In the genomic region with DNA sequence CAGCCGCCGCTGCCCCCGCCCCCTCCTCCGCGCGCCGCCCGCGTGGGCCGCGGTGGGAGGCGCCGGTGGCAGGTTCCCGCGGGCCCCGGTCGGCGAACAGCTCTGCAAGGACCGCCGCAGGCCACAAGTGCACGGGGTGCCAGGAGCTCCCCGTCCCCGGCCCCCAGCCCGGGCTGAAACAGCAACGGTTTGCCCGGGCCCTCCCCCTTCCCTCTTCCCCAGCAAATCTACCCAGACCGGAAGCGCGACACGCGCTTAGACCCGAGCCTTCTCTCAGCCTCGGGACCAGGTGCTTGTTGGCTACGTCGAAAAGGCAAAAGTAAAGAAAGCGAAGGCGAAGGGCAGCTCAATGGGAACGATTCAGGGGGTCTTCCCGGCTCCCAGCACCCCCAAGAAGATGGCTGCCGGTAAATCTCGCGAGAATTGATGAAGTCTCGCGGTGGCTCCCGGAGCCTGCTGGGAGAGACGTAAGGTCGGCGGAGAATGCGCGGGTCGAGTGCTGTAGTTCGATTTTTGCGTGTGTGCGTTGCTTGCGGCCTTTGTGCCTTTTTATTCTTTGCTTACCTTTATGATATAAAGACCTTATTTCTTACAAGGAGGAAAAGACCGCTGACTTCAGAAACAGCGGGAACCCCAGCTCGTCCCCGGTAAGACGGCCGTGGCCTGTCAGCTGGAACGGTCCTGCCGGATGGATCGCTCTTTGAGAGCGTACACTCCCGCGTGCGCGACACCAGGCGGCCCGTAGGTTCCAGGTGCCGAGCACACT, we compare ENCODE assay signal across 8 cellular contexts. TPM values are rescaled to one million over a fixed set of nuclear protein-coding genes. Genes with fewer than 3 reads are reported as not detected.
A peak's percentile ranks its signal among the peaks of the same experiment; 100 is the strongest.
DNase-seq lines count a peak whose midpoint lies in the region; ATAC-seq, FAIRE-seq and TF ChIP-seq lines count a peak whose summit lies in the region.

A gene with protein sequence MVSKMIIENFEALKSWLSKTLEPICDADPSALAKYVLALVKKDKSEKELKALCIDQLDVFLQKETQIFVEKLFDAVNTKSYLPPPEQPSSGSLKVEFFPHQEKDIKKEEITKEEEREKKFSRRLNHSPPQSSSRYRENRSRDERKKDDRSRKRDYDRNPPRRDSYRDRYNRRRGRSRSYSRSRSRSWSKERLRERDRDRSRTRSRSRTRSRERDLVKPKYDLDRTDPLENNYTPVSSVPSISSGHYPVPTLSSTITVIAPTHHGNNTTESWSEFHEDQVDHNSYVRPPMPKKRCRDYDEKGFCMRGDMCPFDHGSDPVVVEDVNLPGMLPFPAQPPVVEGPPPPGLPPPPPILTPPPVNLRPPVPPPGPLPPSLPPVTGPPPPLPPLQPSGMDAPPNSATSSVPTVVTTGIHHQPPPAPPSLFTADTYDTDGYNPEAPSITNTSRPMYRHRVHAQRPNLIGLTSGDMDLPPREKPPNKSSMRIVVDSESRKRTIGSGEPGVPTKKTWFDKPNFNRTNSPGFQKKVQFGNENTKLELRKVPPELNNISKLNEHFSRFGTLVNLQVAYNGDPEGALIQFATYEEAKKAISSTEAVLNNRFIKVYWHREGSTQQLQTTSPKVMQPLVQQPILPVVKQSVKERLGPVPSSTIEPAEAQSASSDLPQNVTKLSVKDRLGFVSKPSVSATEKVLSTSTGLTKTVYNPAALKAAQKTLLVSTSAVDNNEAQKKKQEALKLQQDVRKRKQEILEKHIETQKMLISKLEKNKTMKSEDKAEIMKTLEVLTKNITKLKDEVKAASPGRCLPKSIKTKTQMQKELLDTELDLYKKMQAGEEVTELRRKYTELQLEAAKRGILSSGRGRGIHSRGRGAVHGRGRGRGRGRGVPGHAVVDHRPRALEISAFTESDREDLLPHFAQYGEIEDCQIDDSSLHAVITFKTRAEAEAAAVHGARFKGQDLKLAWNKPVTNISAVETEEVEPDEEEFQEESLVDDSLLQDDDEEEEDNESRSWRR (minus strand): TSS at position 425 of the 766 bp plus-strand sequence. CDS start 481 bp downstream, outside the sequence.

- intact Hi-C loops in adrenal gland (cut with DNase I) (no loop called here), left cardiac atrium (cut with DNase I) (no loop called here)

- H3K9me3 Mint-ChIP-seq in progenitor cell of endocrine pancreas (ENCODE audit: low read depth): no peaks in the 10 kb centered on the region

- H3K27me3 Mint-ChIP-seq in progenitor cell of endocrine pancreas: no peaks in the 10 kb centered on the region

- H3K4me1 ChIP-seq in adrenal gland (replicated peaks in 1 of 2): peaks cover 42 to 48% of the 10 kb centered on the region in 2 donors

- 0 to 1% (median 1%) methylated on average over 34 to 72 of the region's 72 CpGs for WGBS in adrenal gland, 4 donors

- H3K36me3 ChIP-seq in adrenal gland (replicated peaks in 1 of 2): no peaks in the 10 kb centered on the region

- ATAC-seq in HG02840 (IDR thresholded peaks at IDR 0.05; ENCODE audit: low FRiP score, unreplicated experiment) (peak; percentile 78), left cardiac atrium (peak; percentile 94 to 96)

- TF ChIP-seq POLR2A in GM12891 (IDR thresholded peaks at IDR 0.05; ENCODE audit: low read depth, low read length) (peak; percentile 93), adrenal gland (IDR thresholded peaks at IDR 0.05) (peak in 1 of 2 donors; percentile 48)

- peak in 1 of 6 experiments; percentile 38 for TF ChIP-seq CTCF in adrenal gland (IDR thresholded peaks at IDR 0.05)
- TF ChIP-seq CTCF in progenitor cell of endocrine pancreas (IDR thresholded peaks at IDR 0.05; ENCODE audit: unreplicated experiment): no peak

- H3K27ac ChIP-seq in adrenal gland: peak within 1 kb of the TSS; percentile 90 to 95 (median 91)

- H3K9me3 ChIP-seq in adrenal gland (replicated peaks in 1 of 3): no peaks in the 10 kb centered on the region

- peak within 1 kb of the TSS; percentile 99 for H3K27ac Mint-ChIP-seq in progenitor cell of endocrine pancreas

- FAIRE-seq in GM12891 (lab: Jason Lieb, UNC): peak; percentile 96

- H3K4me3 ChIP-seq in adrenal gland: peak within 1 kb of the TSS; percentile 49 to 90 (median 66)

- H3K36me3 Mint-ChIP-seq in progenitor cell of endocrine pancreas (ENCODE audit: insufficient read depth): peaks cover under 1% of the 10 kb centered on the region

- DNase-seq in GM12891 (ENCODE audit: insufficient read length, low spot score) (peak; percentile 70), NCI-H1436 treated with DMSO at 0.1 percent for 48 hours (lab: John Stamatoyannopoulos, UW) (peak; percentile 60), T-helper 1 cell (peak; percentile 84 to 95 (median 90)), adrenal gland (peak; percentile 92 to 97 (median 96)), left cardiac atrium (peak; percentile 94), progenitor cell of endocrine pancreas (ENCODE audit: low spot score, unreplicated experiment) (peak; percentile 91), ureter (ENCODE audit: low spot score) (peak; percentile 96)

- no peaks in the 10 kb centered on the region for H3K27me3 ChIP-seq in adrenal gland

- peak within 1 kb of the TSS; percentile 92 for H3K4me3 Mint-ChIP-seq in progenitor cell of endocrine pancreas (ENCODE audit: low read depth)

- H3K4me1 Mint-ChIP-seq in progenitor cell of endocrine pancreas (ENCODE audit: low read depth): peaks cover 36% of the 10 kb centered on the region

TF ChIP-seq in GM12891, 5 proteins besides CTCF, POLR2A, EP300 and RAD21:
- TF ChIP-seq PAX5 (IDR thresholded peaks at IDR 0.05; ENCODE audit: insufficient read depth, low read length, severe bottlenecking) (peak; percentile 49), TAF1 (IDR thresholded peaks at IDR 0.05; ENCODE audit: low read depth, low read length) (peak; percentile 92), SPI1 (IDR thresholded peaks at IDR 0.05; ENCODE audit: low read depth, low read length) (no peak), POLR2AphosphoS5 (IDR thresholded peaks at IDR 0.05; ENCODE audit: low read depth, low read length) (peak; percentile 85), POU2F2 (IDR thresholded peaks at IDR 0.05; ENCODE audit: low read depth, low read length) (no peak; the same call in 1 of the 2 replicates)
TF ChIP-seq in GM12891: peak in this region for 3.

RNA-seq across cellular contexts. Expression of the gene that starts here (rescaled TPM):
- 23.8 TPM for polyA plus RNA-seq in GM12891 (2012; ENCODE audit: low read depth, missing spikeins)
- 10 to 100 TPM; 18.7 to 50.2 (median 38.4) TPM for total RNA-seq in adrenal gland
- polyA plus RNA-seq in adrenal gland: 10 to 100 TPM; 31.2 to 62.5 (median 54.5) TPM
- total RNA-seq in left cardiac atrium: 10 to 100 TPM; 19.9 to 26.2 TPM
- 78.6 and 81.2 TPM in 2 replicates for total RNA-seq in progenitor cell of endocrine pancreas
- total RNA-seq in ureter: 69.6 TPM

Comparison
In these comparisons a context has a peak if more than half of its experiments do, and no peak if none do; other contexts are left out.
1. Peak in every context shown above with its lines: DNase-seq, ATAC-seq, H3K4me3 ChIP-seq and H3K27ac ChIP-seq.